Comparison of ENCODE assay signal across 21 cellular contexts in the genomic region with DNA sequence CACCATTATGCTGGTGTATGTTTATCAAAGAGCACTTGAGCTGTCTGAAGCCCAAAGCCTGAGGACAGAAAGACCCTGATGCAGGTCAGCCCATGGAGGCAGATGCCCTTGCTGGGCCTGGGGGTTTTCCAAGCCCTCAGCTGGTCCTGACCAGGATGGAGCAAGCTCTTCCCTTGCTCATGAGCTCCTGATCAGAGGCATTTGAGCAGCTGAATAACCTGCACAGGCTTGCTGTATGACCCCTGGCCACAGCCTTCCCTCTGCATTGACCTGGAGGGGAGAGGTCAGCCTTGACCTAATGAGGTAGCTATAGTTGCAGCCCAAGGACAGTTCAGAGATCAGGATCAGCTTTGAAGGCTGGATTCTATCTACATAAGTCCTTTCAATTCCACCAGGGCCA. TPM values are rescaled to one million over a fixed set of nuclear protein-coding genes. Genes with fewer than 3 reads are reported as not detected.
A peak's percentile ranks its signal among the peaks of the same experiment; 100 is the strongest.
DNase-seq lines count a peak whose midpoint lies in the region; ATAC-seq and TF ChIP-seq lines count a peak whose summit lies in the region.
"Had no signal": no experiment of that assay in that cellular context is flagged by ENCODE, and none has a peak within 500 bp of the region (broad histone marks: within the 10 kb centered on the region; RNA-seq: fewer than 3 reads in every experiment).

No MANE protein-coding gene starts in this region.

- TF ChIP-seq CTCF in lung (IDR thresholded peaks at IDR 0.05; ENCODE audit: control extremely low read depth, extremely low read depth) (no peak), stomach (IDR thresholded peaks at IDR 0.05) (no peak)

- H3K4me3 ChIP-seq in lung = no peak overlapping the region
- H3K4me3 ChIP-seq in stomach = no peak overlapping the region
- H3K4me3 ChIP-seq: ascending aorta, heart left ventricle, suprapubic skin had no signal

- no peak for TF ChIP-seq POLR2A in stomach (IDR thresholded peaks at IDR 0.05)

- H3K27me3 ChIP-seq in lung (ENCODE audit: control insufficient read depth, insufficient read depth) (no peaks in the 10 kb centered on the region), stomach (no peaks in the 10 kb centered on the region)
- H3K27me3 ChIP-seq: ascending aorta, heart left ventricle, suprapubic skin had no signal

- peaks cover 3% of the 10 kb centered on the region for H3K4me1 Mint-ChIP-seq in activated naive CD8-positive, alpha-beta T cell treated with anti-CD3 and anti-CD28 coated beads, Interleukin-2, amount 10 ng/mL, durations not matched to agents 7 days and 5 days
- H3K4me1 Mint-ChIP-seq in activated naive CD8-positive, alpha-beta T cell treated with anti-CD3 and anti-CD28 coated beads for 36 hours = no peaks in the 10 kb centered on the region
- no peaks in the 10 kb centered on the region for H3K4me1 Mint-ChIP-seq in activated CD4-positive, alpha-beta memory T cell treated with anti-CD3 and anti-CD28 coated beads for 36 hours (ENCODE audit: low read depth)
- H3K4me1 Mint-ChIP-seq: WTC11 had no signal

- CTCF ChIA-PET in activated CD4-positive, alpha-beta memory T cell treated with anti-CD3 and anti-CD28 coated beads for 36 hours (lab: Charles Lee) = interaction anchor here (1.5 kb wide), 1 partner anchor 14 kb away, joined by 6 read pairs; no protein-coding TSS in a partner anchor

- H3K27ac Mint-ChIP-seq in activated naive CD8-positive, alpha-beta T cell treated with anti-CD3 and anti-CD28 coated beads, Interleukin-2, amount 10 ng/mL, durations not matched to agents 7 days and 5 days = no peak overlapping the region
- H3K27ac Mint-ChIP-seq in activated naive CD8-positive, alpha-beta T cell treated with anti-CD3 and anti-CD28 coated beads for 36 hours = no peak overlapping the region
- no peak overlapping the region for H3K27ac Mint-ChIP-seq in activated CD4-positive, alpha-beta memory T cell treated with anti-CD3 and anti-CD28 coated beads for 36 hours
- H3K27ac Mint-ChIP-seq: activated naive CD4-positive, alpha-beta T cell treated with anti-CD3 and anti-CD28 coated beads for 36 hours; WTC11 had no signal

- POLR2A ChIA-PET in activated naive CD8-positive, alpha-beta T cell treated with anti-CD3 and anti-CD28 coated beads, Interleukin-2, amount 10 ng/mL, durations not matched to agents 7 days and 5 days (lab: Charles Lee) = no interaction called here
- POLR2A ChIA-PET in activated CD4-positive, alpha-beta memory T cell treated with anti-CD3 and anti-CD28 coated beads for 36 hours (lab: Charles Lee) = no interaction called here

- H3K4me1 ChIP-seq in lung (ENCODE audit: control insufficient read depth in 2 of 2, insufficient read depth in 2 of 2, low read length in 2 of 2) (peaks cover 9 to 27% of the 10 kb centered on the region in 2 donors), stomach (peaks cover 0 to 28% (median 11%) of the 10 kb centered on the region in 4 donors)

- TF ChIP-seq EP300 in stomach (IDR thresholded peaks at IDR 0.05) = no peak

- no peaks in the 10 kb centered on the region for H3K36me3 Mint-ChIP-seq in activated naive CD8-positive, alpha-beta T cell treated with anti-CD3 and anti-CD28 coated beads, Interleukin-2, amount 10 ng/mL, durations not matched to agents 7 days and 5 days
- no peaks in the 10 kb centered on the region for H3K36me3 Mint-ChIP-seq in activated naive CD8-positive, alpha-beta T cell treated with anti-CD3 and anti-CD28 coated beads for 36 hours
- H3K36me3 Mint-ChIP-seq in activated CD4-positive, alpha-beta memory T cell treated with anti-CD3 and anti-CD28 coated beads for 36 hours = no peaks in the 10 kb centered on the region
- H3K36me3 Mint-ChIP-seq: WTC11 had no signal

- peak; percentile 8 for DNase-seq in activated naive CD8-positive, alpha-beta T cell treated with anti-CD3 and anti-CD28 coated beads, Interleukin-2, amount 10 ng/mL, durations not matched to agents 7 days and 5 days
- DNase-seq in activated naive CD8-positive, alpha-beta T cell treated with anti-CD3 and anti-CD28 coated beads for 36 hours = no peak
- DNase-seq in activated CD4-positive, alpha-beta memory T cell treated with anti-CD3 and anti-CD28 coated beads for 36 hours = peak; percentile 4
- peak; percentile 26 for DNase-seq in lung (ENCODE audit: low spot score)
- DNase-seq in stomach = peak; percentile 9
- DNase-seq in DMS 273 treated with DMSO at 0.1 percent for 48 hours (lab: John Stamatoyannopoulos, UW) = no peak
- DNase-seq: ACHN, KBM-7, NCI-H187, NCI-H226, T-helper 2 cell had no signal

- peaks cover 4% of the 10 kb centered on the region for H3K9me3 Mint-ChIP-seq in activated naive CD8-positive, alpha-beta T cell treated with anti-CD3 and anti-CD28 coated beads, Interleukin-2, amount 10 ng/mL, durations not matched to agents 7 days and 5 days
- H3K9me3 Mint-ChIP-seq in activated naive CD8-positive, alpha-beta T cell treated with anti-CD3 and anti-CD28 coated beads for 36 hours = peaks cover 2% of the 10 kb centered on the region
- H3K9me3 Mint-ChIP-seq in activated CD4-positive, alpha-beta memory T cell treated with anti-CD3 and anti-CD28 coated beads for 36 hours = peaks cover 14% of the 10 kb centered on the region

- intact Hi-C loops in activated CD4-positive, alpha-beta memory T cell treated with anti-CD3 and anti-CD28 coated beads for 36 hours (cut with micrococcal nuclease) = no loop called here
- intact Hi-C loops in stomach (cut with DNase I; ENCODE audit: low total_unique reads) = no loop called here

- H3K27ac ChIP-seq in lung (ENCODE audit: low read depth in 1 of 2, low read length in 1 of 2) (no peak overlapping the region), stomach (no peak overlapping the region)
- H3K27ac ChIP-seq: heart left ventricle, suprapubic skin had no signal

- peaks cover 0 to 6% of the 10 kb centered on the region in 2 donors for H3K9me3 ChIP-seq in lung (ENCODE audit: control insufficient read depth in 2 of 2, insufficient read depth in 1 of 2, low read length in 1 of 2)
- peaks cover 0 to 9% (median 4%) of the 10 kb centered on the region in 4 donors for H3K9me3 ChIP-seq in stomach
- H3K9me3 ChIP-seq: ascending aorta, suprapubic skin had no signal

- H3K4me3 Mint-ChIP-seq in activated naive CD8-positive, alpha-beta T cell treated with anti-CD3 and anti-CD28 coated beads, Interleukin-2, amount 10 ng/mL, durations not matched to agents 7 days and 5 days = no peak overlapping the region
- no peak overlapping the region for H3K4me3 Mint-ChIP-seq in activated naive CD8-positive, alpha-beta T cell treated with anti-CD3 and anti-CD28 coated beads for 36 hours
- H3K4me3 Mint-ChIP-seq in activated CD4-positive, alpha-beta memory T cell treated with anti-CD3 and anti-CD28 coated beads for 36 hours = no peak overlapping the region
- H3K4me3 Mint-ChIP-seq: activated naive CD4-positive, alpha-beta T cell treated with anti-CD3 and anti-CD28 coated beads for 36 hours; WTC11 had no signal

- peaks cover 0 to 23% of the 10 kb centered on the region in 2 donors for H3K36me3 ChIP-seq in lung (ENCODE audit: control insufficient read depth in 2 of 2, insufficient read depth in 2 of 2, low read length in 2 of 2)
- peaks cover 3 to 58% (median 19%) of the 10 kb centered on the region in 4 donors for H3K36me3 ChIP-seq in stomach

- ATAC-seq in activated naive CD8-positive, alpha-beta T cell treated with anti-CD3 and anti-CD28 coated beads, Interleukin-2, amount 10 ng/mL, durations not matched to agents 7 days and 5 days (ENCODE audit: low read depth) = no peak
- ATAC-seq in lung (ENCODE audit: insufficient read depth, low FRiP score) = no peak
- ATAC-seq in GM18909 (IDR thresholded peaks at IDR 0.05; ENCODE audit: poor library complexity, unreplicated experiment) = no peak
- ATAC-seq in HG03045 (IDR thresholded peaks at IDR 0.05; ENCODE audit: unreplicated experiment) = no peak
- ATAC-seq: heart left ventricle, WTC11 had no signal

- peaks cover 2% of the 10 kb centered on the region for H3K27me3 Mint-ChIP-seq in activated naive CD8-positive, alpha-beta T cell treated with anti-CD3 and anti-CD28 coated beads, Interleukin-2, amount 10 ng/mL, durations not matched to agents 7 days and 5 days
- no peaks in the 10 kb centered on the region for H3K27me3 Mint-ChIP-seq in activated naive CD8-positive, alpha-beta T cell treated with anti-CD3 and anti-CD28 coated beads for 36 hours
- no peaks in the 10 kb centered on the region for H3K27me3 Mint-ChIP-seq in activated CD4-positive, alpha-beta memory T cell treated with anti-CD3 and anti-CD28 coated beads for 36 hours

RNA-seq across cellular contexts. Expression of a gene that starts 13.0 kb away (rescaled TPM):
- under 1 TPM in 1 of 2 experiments, not detected in 1; 0.23 TPM for total RNA-seq in activated naive CD8-positive, alpha-beta T cell treated with anti-CD3 and anti-CD28 coated beads, Interleukin-2, amount 10 ng/mL, durations not matched to agents 7 days and 5 days
- total RNA-seq in activated naive CD8-positive, alpha-beta T cell treated with anti-CD3 and anti-CD28 coated beads for 36 hours = under 1 TPM; 0.10 TPM
- under 1 TPM; 0.36 to 0.62 TPM for total RNA-seq in activated CD4-positive, alpha-beta memory T cell treated with anti-CD3 and anti-CD28 coated beads for 36 hours
- total RNA-seq in lung = 100 to 1,000 TPM; 328 to 655 TPM
- polyA plus RNA-seq in lung = 100 to 1,000 TPM; 267 to 527 TPM
- total RNA-seq in stomach = 100 to 1,000 TPM in 1 of 5 donors, 10 to 100 TPM in 4; 38.2 to 158 (median 64.6) TPM
- 10 to 100 TPM in 1 of 3 donors, 1 to 10 TPM in 2; 3.8 to 83.6 (median 8.7) TPM for polyA plus RNA-seq in stomach

RNA-seq across cellular contexts. Expression of a gene that starts 39.1 kb away (rescaled TPM):
- not detected for total RNA-seq in activated naive CD8-positive, alpha-beta T cell treated with anti-CD3 and anti-CD28 coated beads, Interleukin-2, amount 10 ng/mL, durations not matched to agents 7 days and 5 days
- total RNA-seq in activated naive CD8-positive, alpha-beta T cell treated with anti-CD3 and anti-CD28 coated beads for 36 hours = not detected
- total RNA-seq in activated CD4-positive, alpha-beta memory T cell treated with anti-CD3 and anti-CD28 coated beads for 36 hours = not detected
- total RNA-seq in lung (under 1 TPM in 1 of 2 donors, not detected in 1; 0.77 TPM), stomach (not detected)
- polyA plus RNA-seq in lung (under 1 TPM; 0.38 to 0.77 TPM), stomach (under 1 TPM in 1 of 3 donors, not detected in 2; 0.33 TPM)
- total RNA-seq: activated naive CD4-positive, alpha-beta T cell treated with anti-CD3 and anti-CD28 coated beads for 36 hours; ascending aorta; heart left ventricle; lung microvascular endothelial cell; myocyte; SK-MEL-5 had no signal
- polyA plus RNA-seq: heart left ventricle had no signal

Comparison
In these comparisons a context has a peak if more than half of its experiments do, and no peak if none do; other contexts are left out.
1. DNase-seq: peak in activated naive CD8-positive, alpha-beta T cell treated with anti-CD3 and anti-CD28 coated beads, Interleukin-2, amount 10 ng/mL, durations not matched to agents 7 days and 5 days (single experiment), activated CD4-positive, alpha-beta memory T cell treated with anti-CD3 and anti-CD28 coated beads for 36 hours (single experiment), lung (single experiment) and stomach (single experiment); none in activated naive CD8-positive, alpha-beta T cell treated with anti-CD3 and anti-CD28 coated beads for 36 hours (single experiment) and DMS 273 treated with DMSO at 0.1 percent for 48 hours (single experiment).
2. RNA of a gene that starts 13.0 kb away (total RNA-seq): 328 to 655 TPM in lung and 38.2 to 158 TPM in stomach; 0.36 to 0.62 TPM in activated CD4-positive, alpha-beta memory T cell treated with anti-CD3 and anti-CD28 coated beads for 36 hours, 0.23 TPM in activated naive CD8-positive, alpha-beta T cell treated with anti-CD3 and anti-CD28 coated beads, Interleukin-2, amount 10 ng/mL, durations not matched to agents 7 days and 5 days and 0.10 TPM in activated naive CD8-positive, alpha-beta T cell treated with anti-CD3 and anti-CD28 coated beads for 36 hours; every median in the first group is over 10 times any median in the second.